8 cellular contexts compared by ENCODE assay signal in genomic region chr7:87875151-87876039, GRCh38. TPM values are rescaled to one million over a fixed set of nuclear protein-coding genes. Genes with fewer than 3 reads are reported as not detected.
DNase-seq lines count a peak whose midpoint lies in the region; ATAC-seq lines count a peak whose summit lies in the region.

No MANE protein-coding gene starts in this region.

- peaks cover 15% of the 10 kb centered on the region for H3K9me3 Mint-ChIP-seq in activated CD4-positive, alpha-beta memory T cell treated with anti-CD3 and anti-CD28 coated beads, Interleukin-2, amount 10 ng/mL, durations not matched to agents 7 days and 5 days

- CTCF ChIA-PET in activated CD4-positive, alpha-beta memory T cell treated with anti-CD3 and anti-CD28 coated beads, Interleukin-2, amount 10 ng/mL, durations not matched to agents 7 days and 5 days (lab: Charles Lee): interaction anchor here (1.2 to 1.4 kb wide), 2 partner anchors 11 to 38 kb away, joined by 3 to 4 read pairs; no protein-coding TSS in a partner anchor

- peak; percentile 14 for ATAC-seq in GM21529 (IDR thresholded peaks at IDR 0.05; ENCODE audit: unreplicated experiment)

- DNase-seq in NCI-H345 (lab: John Stamatoyannopoulos, UW) (peak; percentile 13), NCI-H345 treated with DMSO at 0.1 percent for 48 hours (lab: John Stamatoyannopoulos, UW; ENCODE audit: unreplicated experiment) (no peak), HuH-7.5 (ENCODE audit: low spot score) (peak; percentile 19), glomerular visceral epithelial cell (ENCODE audit: extremely low spot score) (peak; percentile 5), posterior vena cava (ENCODE audit: low spot score) (peak; percentile 83), NCI-H226 (no peak)
- no peak for DNase-seq in activated CD4-positive, alpha-beta memory T cell treated with anti-CD3 and anti-CD28 coated beads, Interleukin-2, amount 10 ng/mL, durations not matched to agents 7 days and 5 days

- peaks cover 60% of the 10 kb centered on the region for H3K36me3 Mint-ChIP-seq in activated CD4-positive, alpha-beta memory T cell treated with anti-CD3 and anti-CD28 coated beads, Interleukin-2, amount 10 ng/mL, durations not matched to agents 7 days and 5 days (ENCODE audit: low read depth)

- peak overlapping the region; percentile 98 for H3K27ac Mint-ChIP-seq in activated CD4-positive, alpha-beta memory T cell treated with anti-CD3 and anti-CD28 coated beads, Interleukin-2, amount 10 ng/mL, durations not matched to agents 7 days and 5 days

- H3K4me3 Mint-ChIP-seq in activated CD4-positive, alpha-beta memory T cell treated with anti-CD3 and anti-CD28 coated beads, Interleukin-2, amount 10 ng/mL, durations not matched to agents 7 days and 5 days: peak overlapping the region; percentile 91

- POLR2A ChIA-PET in activated CD4-positive, alpha-beta memory T cell treated with anti-CD3 and anti-CD28 coated beads, Interleukin-2, amount 10 ng/mL, durations not matched to agents 7 days and 5 days (lab: Charles Lee): interaction anchor here (0.8 to 1.4 kb wide), 3 partner anchors 11 to 346 kb away, joined by 3 read pairs; no protein-coding TSS in a partner anchor

- intact Hi-C loops in posterior vena cava (cut with DNase I): no loop called here

- H3K4me1 Mint-ChIP-seq in activated CD4-positive, alpha-beta memory T cell treated with anti-CD3 and anti-CD28 coated beads, Interleukin-2, amount 10 ng/mL, durations not matched to agents 7 days and 5 days: peaks cover 52% of the 10 kb centered on the region

- H3K27me3 Mint-ChIP-seq in activated CD4-positive, alpha-beta memory T cell treated with anti-CD3 and anti-CD28 coated beads, Interleukin-2, amount 10 ng/mL, durations not matched to agents 7 days and 5 days: no peaks in the 10 kb centered on the region

RNA-seq across cellular contexts. Expression of gene SLC25A40, which starts 0.8 kb away (rescaled TPM):
- 10 to 100 TPM; 54.1 to 59.5 TPM for total RNA-seq in activated CD4-positive, alpha-beta memory T cell treated with anti-CD3 and anti-CD28 coated beads, Interleukin-2, amount 10 ng/mL, durations not matched to agents 7 days and 5 days
- 10 to 100 TPM; 18.3 to 21.5 TPM for total RNA-seq in posterior vena cava

RNA-seq across cellular contexts. Expression of gene DBF4, which starts 0.9 kb away (rescaled TPM):
- 10 to 100 TPM; 71.3 to 77.2 TPM for total RNA-seq in activated CD4-positive, alpha-beta memory T cell treated with anti-CD3 and anti-CD28 coated beads, Interleukin-2, amount 10 ng/mL, durations not matched to agents 7 days and 5 days
- 1 to 10 TPM; 4.9 to 6.1 TPM for total RNA-seq in posterior vena cava

RNA-seq across cellular contexts. Expression of gene ADAM22, which starts 58.7 kb away (rescaled TPM):
- 1 to 10 TPM; 1.1 to 1.5 TPM for total RNA-seq in activated CD4-positive, alpha-beta memory T cell treated with anti-CD3 and anti-CD28 coated beads, Interleukin-2, amount 10 ng/mL, durations not matched to agents 7 days and 5 days
- total RNA-seq in posterior vena cava: 10 to 100 TPM; 11.5 to 18.4 TPM

Comparison
In these comparisons a context has a peak if more than half of its experiments do, and no peak if none do; other contexts are left out.
1. DNase-seq: peak in NCI-H345 (single experiment), HuH-7.5 (single experiment), glomerular visceral epithelial cell (single experiment) and posterior vena cava (single experiment); none in NCI-H345 treated with DMSO at 0.1 percent for 48 hours (single experiment), activated CD4-positive, alpha-beta memory T cell treated with anti-CD3 and anti-CD28 coated beads, Interleukin-2, amount 10 ng/mL, durations not matched to agents 7 days and 5 days (single experiment) and NCI-H226 (single experiment).
2. RNA of gene DBF4, which starts 0.9 kb away (total RNA-seq): 71.3 to 77.2 TPM in activated CD4-positive, alpha-beta memory T cell treated with anti-CD3 and anti-CD28 coated beads, Interleukin-2, amount 10 ng/mL, durations not matched to agents 7 days and 5 days; 4.9 to 6.1 TPM in posterior vena cava; every median in the first group is over 10 times any median in the second.
3. RNA of gene ADAM22, which starts 58.7 kb away (total RNA-seq): 11.5 to 18.4 TPM in posterior vena cava; 1.1 to 1.5 TPM in activated CD4-positive, alpha-beta memory T cell treated with anti-CD3 and anti-CD28 coated beads, Interleukin-2, amount 10 ng/mL, durations not matched to agents 7 days and 5 days; every median in the first group is over 4 times any median in the second.